In genomic region chr17:36856169-36856568, GRCh38 we compare ENCODE assay signal across 19 cellular contexts.
"Had no signal": no experiment of that assay in that cellular context is flagged by ENCODE, and none has a peak within 500 bp of the region (broad histone marks: within the 10 kb centered on the region; RNA-seq: fewer than 3 reads in every experiment).

No MANE protein-coding gene starts in this region.

- H3K27me3 ChIP-seq: adrenal gland had no signal

- H3K27ac ChIP-seq: adrenal gland, esophagus muscularis mucosa, psoas muscle, spleen, transverse colon had no signal

- H3K4me3 ChIP-seq: adrenal gland, esophagus muscularis mucosa, psoas muscle, spleen, transverse colon had no signal

- DNase-seq: activated B cell treated with CpG ODN at 0.5 μM for 24 hours; activated CD4-positive, alpha-beta T cell treated with anti-CD3 and anti-CD28 coated beads, Interleukin-2, amount 10 ng/mL, durations not matched to agents 7 days and 5 days; activated naive CD4-positive, alpha-beta T cell treated with anti-CD3 and anti-CD28 coated beads, Interleukin-2, amount 50 U/mL, for 16 hours; activated T-cell treated with anti-CD3 and anti-CD28 coated beads for 4 hours; adrenal gland; cerebellar nuclear complex; dermis blood vessel endothelial cell; endodermal cell; glutamatergic neuron; left colon; nucleus accumbens; psoas muscle; spleen; stimulated activated CD4-positive, alpha-beta T cell treated with anti-CD3 and anti-CD28 coated beads, Interleukin-1b, Interleukin-23, amount 100 ng/mL, for 48 hours; stimulated activated naive B cell treated with anti-CD40 and anti-IgM and Interleukin-4, amounts not matched to agents 10 μg/mL and 1 μg/mL and 100 μg/mL, for 72 hours; substantia nigra; transverse colon had no signal

- H3K9me3 ChIP-seq: adrenal gland, esophagus muscularis mucosa, psoas muscle, spleen, transverse colon had no signal

- ATAC-seq: left colon; psoas muscle; sciatic nerve; stimulated activated naive B cell treated with anti-CD40 and anti-IgM and Interleukin-4, amounts not matched to agents 10 μg/mL and 1 μg/mL and 100 μg/mL, for 72 hours had no signal

- H3K36me3 ChIP-seq: adrenal gland, esophagus muscularis mucosa, spleen, transverse colon had no signal

- H3K4me1 ChIP-seq: adrenal gland, esophagus muscularis mucosa, psoas muscle, transverse colon had no signal
